ENCODE assay signal across 9 cellular contexts in genomic region chr3:22523925-22524324, GRCh38.
"Had no signal": no experiment of that assay in that cellular context is flagged by ENCODE, and none has a peak within 500 bp of the region (broad histone marks: within the 10 kb centered on the region; RNA-seq: fewer than 3 reads in every experiment).

No MANE protein-coding gene starts in this region.

- H2AFZ ChIP-seq: GM23248 had no signal

- H3K9ac ChIP-seq: GM23248, KMS-11 had no signal

- H3K4me2 ChIP-seq: KMS-11 had no signal

- DNase-seq: GM23248, GOT3, H9, HCEC 1CT, Karpas-422, KBM-7 had no signal

- H3K4me3 ChIP-seq: GM23248 had no signal

- H3K27ac ChIP-seq: GM23248, KMS-11 had no signal

- FAIRE-seq: H54, HTR-8/SVneo had no signal
